ENCODE assay signal across 20 cellular contexts in genomic region chr11:8269636-8270035, GRCh38. TPM values are rescaled to one million over a fixed set of nuclear protein-coding genes. Genes with fewer than 3 reads are reported as not detected.
A peak's percentile ranks its signal among the peaks of the same experiment; 100 is the strongest.
DNase-seq lines count a peak whose midpoint lies in the region; TF ChIP-seq lines count a peak whose summit lies in the region.
"Had no signal": no experiment of that assay in that cellular context is flagged by ENCODE, and none has a peak within 500 bp of the region (broad histone marks: within the 10 kb centered on the region; RNA-seq: fewer than 3 reads in every experiment).

No MANE protein-coding gene starts in this region.

- H3K27me3 Mint-ChIP-seq in activated T-cell treated with anti-CD3 and anti-CD28 coated beads, Interleukin-2, amount 50 U/mL, for 24 hours = peaks cover 68% of the 10 kb centered on the region
- H3K27me3 Mint-ChIP-seq in brain (peaks cover 63% of the 10 kb centered on the region), nephron (ENCODE audit: low read depth) (peaks cover 79% of the 10 kb centered on the region), immature natural killer cell (ENCODE audit: low read depth in 3 of 3) (peaks cover 8 to 31% (median 24%) of the 10 kb centered on the region in 3 donors)

- TF ChIP-seq CTCF in brain (conservative IDR thresholded peaks at IDR 0.05) (no peak), nephron (IDR thresholded peaks at IDR 0.05; ENCODE audit: unreplicated experiment in 3 of 3) (no peak), spleen (IDR thresholded peaks at IDR 0.05 in 8 of 11, conservative IDR thresholded peaks at IDR 0.05 in 3 of 11) (no peak)

- peaks cover 2% of the 10 kb centered on the region for H3K4me1 Mint-ChIP-seq in activated T-cell treated with anti-CD3 and anti-CD28 coated beads, Interleukin-2, amount 50 U/mL, for 24 hours (ENCODE audit: low read depth)
- H3K4me1 Mint-ChIP-seq in brain (peaks cover 58% of the 10 kb centered on the region), nephron (no peaks in the 10 kb centered on the region), immature natural killer cell (peaks cover 0 to 7% of the 10 kb centered on the region in 2 donors)

- no peak overlapping the region for H3K27ac ChIP-seq in spleen
- H3K27ac ChIP-seq: 22Rv1, RWPE1 had no signal

- H3K36me3 Mint-ChIP-seq in activated T-cell treated with anti-CD3 and anti-CD28 coated beads, Interleukin-2, amount 50 U/mL, for 24 hours (ENCODE audit: low read depth) = no peaks in the 10 kb centered on the region
- H3K36me3 Mint-ChIP-seq in brain = no peaks in the 10 kb centered on the region
- H3K36me3 Mint-ChIP-seq in nephron (ENCODE audit: low read depth) = peaks cover 3% of the 10 kb centered on the region
- no peaks in the 10 kb centered on the region for H3K36me3 Mint-ChIP-seq in immature natural killer cell

- WGBS in spleen, 5 donors = 78 to 86% (median 84%) methylated on average over 5 of the region's 5 CpGs

- DNase-seq in activated T-cell treated with anti-CD3 and anti-CD28 coated beads, Interleukin-2, amount 50 U/mL, for 24 hours = peak; percentile 3
- DNase-seq in activated T-cell treated with anti-CD3 and anti-CD28 coated beads, Interleukin-2, amount 50 U/mL, for 48 hours = no peak
- DNase-seq in spleen = peak; percentile 4
- no peak for DNase-seq in cerebellar nuclear complex (lab: John Stamatoyannopoulos, UW)
- no peak for DNase-seq in SIG-M5 (lab: John Stamatoyannopoulos, UW)
- no peak for DNase-seq in immature natural killer cell
- DNase-seq: BE2C, HCEC 1CT, KG1, MM.1S, NCI-H2029 treated with DMSO at 0.1 percent for 48 hours, NCI-H446 treated with DMSO at 0.1 percent for 48 hours, SHP77 had no signal

- TF ChIP-seq POLR2A in spleen (IDR thresholded peaks at IDR 0.05) = no peak

- H3K27ac Mint-ChIP-seq in activated T-cell treated with anti-CD3 and anti-CD28 coated beads, Interleukin-2, amount 50 U/mL, for 24 hours = no peak overlapping the region
- peak overlapping the region in 2 of 5 experiments; percentile 12 to 59 for H3K27ac Mint-ChIP-seq in brain
- H3K27ac Mint-ChIP-seq in nephron = no peak overlapping the region
- no peak overlapping the region for H3K27ac Mint-ChIP-seq in immature natural killer cell
- H3K27ac Mint-ChIP-seq: CD14-positive monocyte had no signal

- H3K27me3 ChIP-seq in spleen (replicated peaks in 1 of 7) = peaks cover 0 to 71% (median 37%) of the 10 kb centered on the region in 7 donors

- no peaks in the 10 kb centered on the region for H3K9me3 Mint-ChIP-seq in activated T-cell treated with anti-CD3 and anti-CD28 coated beads, Interleukin-2, amount 50 U/mL, for 24 hours
- peaks cover 8 to 16% (median 9%) of the 10 kb centered on the region in 5 experiments for H3K9me3 Mint-ChIP-seq in brain
- H3K9me3 Mint-ChIP-seq in nephron = peaks cover 5% of the 10 kb centered on the region
- H3K9me3 Mint-ChIP-seq in immature natural killer cell = no peaks in the 10 kb centered on the region

- H3K4me3 ChIP-seq in spleen = no peak overlapping the region

- no peaks in the 10 kb centered on the region for H3K36me3 ChIP-seq in spleen
- H3K36me3 ChIP-seq: BE2C had no signal

- no peaks in the 10 kb centered on the region for H3K9me3 ChIP-seq in spleen
- H3K9me3 ChIP-seq: BE2C had no signal

- H3K4me3 Mint-ChIP-seq in activated T-cell treated with anti-CD3 and anti-CD28 coated beads, Interleukin-2, amount 50 U/mL, for 24 hours = no peak overlapping the region
- H3K4me3 Mint-ChIP-seq in brain = peak overlapping the region; percentile 49 to 86 (median 58)
- H3K4me3 Mint-ChIP-seq in nephron = peak overlapping the region in 2 of 3 experiments; percentile 31 to 57
- no peak overlapping the region for H3K4me3 Mint-ChIP-seq in immature natural killer cell

- H3K4me1 ChIP-seq in spleen = peaks cover 0 to 22% (median 15%) of the 10 kb centered on the region in 6 donors
- H3K4me1 ChIP-seq: BE2C had no signal

- intact Hi-C loops in spleen (cut with DNase I; ENCODE audit: low total_unique reads) = no loop called here

RNA-seq across cellular contexts. Expression of gene LMO1, which starts 6.0 kb away (rescaled TPM):
- polyA plus RNA-seq in brain (ENCODE audit: insufficient read depth, low read depth, low replicate concordance) (0.93 TPM), spleen (under 1 TPM in 2 of 3 donors, not detected in 1; 0.17 to 0.20 TPM), immature natural killer cell (not detected)
- 1 to 10 TPM in 2 of 7 donors, under 1 TPM in 1, not detected in 4; 0.57 to 1.0 (median 1.0) TPM for total RNA-seq in spleen
- total RNA-seq: H1, OCI-LY7 had no signal
- polyA plus RNA-seq: CD14-positive monocyte had no signal

Comparison
In these comparisons a context has a peak if more than half of its experiments do, and no peak if none do; other contexts are left out.
1. DNase-seq: peak in activated T-cell treated with anti-CD3 and anti-CD28 coated beads, Interleukin-2, amount 50 U/mL, for 24 hours (single experiment) and spleen (single experiment); none in activated T-cell treated with anti-CD3 and anti-CD28 coated beads, Interleukin-2, amount 50 U/mL, for 48 hours (0 of 2), cerebellar nuclear complex (0 of 2), SIG-M5 (single experiment) and immature natural killer cell (0 of 3).
2. H3K4me3 Mint-ChIP-seq: peak in brain (5 of 5) and nephron (2 of 3); none in activated T-cell treated with anti-CD3 and anti-CD28 coated beads, Interleukin-2, amount 50 U/mL, for 24 hours (single experiment) and immature natural killer cell (0 of 5).